ENCODE assay signal across 16 cellular contexts in genomic region chr5:155001523-155001922, GRCh38. TPM values are rescaled to one million over a fixed set of nuclear protein-coding genes. Genes with fewer than 3 reads are reported as not detected.
DNase-seq lines count a peak whose midpoint lies in the region; ATAC-seq, FAIRE-seq and TF ChIP-seq lines count a peak whose summit lies in the region.
"Had no signal": no experiment of that assay in that cellular context is flagged by ENCODE, and none has a peak within 500 bp of the region (broad histone marks: within the 10 kb centered on the region; RNA-seq: fewer than 3 reads in every experiment).

No MANE protein-coding gene starts in this region.

- no peaks in the 10 kb centered on the region for H3K79me2 ChIP-seq in K562 (ENCODE audit: control insufficient read depth, insufficient read depth, low read length)
- H3K79me2 ChIP-seq in GM23338 (replicated peaks; ENCODE audit: insufficient read depth) = no peaks in the 10 kb centered on the region

- BruUV-seq in IMR-90 (replicated peaks; lab: Mats Ljungman, UMichigan) = no TSS peak
- BruUV-seq in K562 (replicated peaks; lab: Mats Ljungman, UMichigan) = no TSS peak

- dilution Hi-C loops in IMR-90 (cut with HindIII; ENCODE audit: low sequenced_read_pairs, unreplicated experiment) = no loop called here

- no peak overlapping the region for H3K56ac ChIP-seq in IMR-90 (ENCODE audit: extremely low read depth, insufficient read depth, low read length)

- ATAC-seq in IMR-90 (ENCODE audit: low read depth) (no peak), K562 (peak; percentile 38), GM23338 (no peak), GM19351 (IDR thresholded peaks at IDR 0.05; ENCODE audit: unreplicated experiment) (no peak)
- ATAC-seq: A549 had no signal

- no peak overlapping the region for H3K14ac ChIP-seq in IMR-90 (replicated peaks; ENCODE audit: low read depth, low read length)

- H3K18ac ChIP-seq in IMR-90 (ENCODE audit: low read depth, low read length) = no peak overlapping the region

- H3K4me2 ChIP-seq in IMR-90 (ENCODE audit: low read depth, low read length) (no peak overlapping the region), K562 (ENCODE audit: insufficient read depth, low read length) (no peak overlapping the region), GM23338 (no peak overlapping the region)
- H3K4me2 ChIP-seq: A549, BLaER1 had no signal

- CTCF ChIA-PET in IMR-90 (lab: Yijun Ruan, JAX) = no interaction called here
- CTCF ChIA-PET in K562 (lab: Yijun Ruan, JAX; ENCODE audit: low intra/inter-chr PET ratio) = no interaction called here

- H3K27ac ChIP-seq in IMR-90 (ENCODE audit: insufficient read depth, low read length) (no peak overlapping the region), K562 (ENCODE audit: extremely low read depth, low read depth, low read length) (no peak overlapping the region), GM23338 (ENCODE audit: low read depth) (no peak overlapping the region)
- H3K27ac ChIP-seq: A549, BLaER1, GM23248 had no signal

- H3K36me3 Mint-ChIP-seq in GM23338 (ENCODE audit: low read depth) = no peaks in the 10 kb centered on the region; the same call in 2 of the 3 replicates
- H3K36me3 Mint-ChIP-seq: CD14-positive monocyte; CD4-positive, alpha-beta memory T cell had no signal

- H3K23ac ChIP-seq in IMR-90 (ENCODE audit: low read depth, low read length) = no peak overlapping the region

- H3K27me3 ChIP-seq in IMR-90 (ENCODE audit: control insufficient read depth, insufficient read depth, low read length) = no peaks in the 10 kb centered on the region
- H3K27me3 ChIP-seq in K562 (ENCODE audit: control insufficient read depth in 2 of 2, insufficient read depth in 2 of 2, low read length in 2 of 2) = peaks cover 7 to 16% of the 10 kb centered on the region in 2 experiments; a peak in 3 of 5 replicates
- no peaks in the 10 kb centered on the region for H3K27me3 ChIP-seq in GM23338 (ENCODE audit: insufficient read depth)
- H3K27me3 ChIP-seq: BLaER1 had no signal

- TF ChIP-seq POLR2A in IMR-90 (IDR thresholded peaks at IDR 0.05; ENCODE audit: low read depth, low read length) (no peak), K562 (conservative IDR thresholded peaks at IDR 0.05) (no peak)

- peak; percentile 15 for DNase-seq in Daoy (ENCODE audit: low read depth)
- no peak for DNase-seq in IMR-90
- DNase-seq in K562 (ENCODE audit: extremely low read depth in 1 of 4, low spot score in 3 of 4) = no peak
- DNase-seq in HCEC 1CT = no peak
- DNase-seq in GM23338 (ENCODE audit: low spot score) = no peak
- DNase-seq: AML-193; CD4-positive, alpha-beta memory T cell; DMS153; DMS79; GF-D8; GM23248 had no signal

- H2AK5ac ChIP-seq in IMR-90 (ENCODE audit: low read depth, low read length) = no peak overlapping the region

- H3K79me1 ChIP-seq in IMR-90 (ENCODE audit: low read depth in 1 of 2, low read length in 2 of 2) = no peaks in the 10 kb centered on the region

- H3K9me3 ChIP-seq in IMR-90 (ENCODE audit: control insufficient read depth, insufficient read depth, low read length) = no peaks in the 10 kb centered on the region
- no peaks in the 10 kb centered on the region for H3K9me3 ChIP-seq in K562 (replicated peaks; ENCODE audit: control insufficient read depth, insufficient read depth, low read depth, low read length)
- H3K9me3 ChIP-seq: A549 had no signal

- in situ Hi-C loops in IMR-90 (cut with MboI; ENCODE audit: low sequenced_read_pairs) (no loop called here), K562 (cut with MboI) (no loop called here)

- TF ChIP-seq CTCF in IMR-90 (conservative IDR thresholded peaks at IDR 0.05; ENCODE audit: low read depth, low read length) = no peak
- no peak for TF ChIP-seq CTCF in K562 (IDR thresholded peaks at IDR 0.05 in 2 of 3, conservative IDR thresholded peaks at IDR 0.05 in 1 of 3; ENCODE audit: insufficient read depth in 2 of 3, low read depth in 1 of 3, low read length in 3 of 3)
- TF ChIP-seq CTCF in GM23338 (conservative IDR thresholded peaks at IDR 0.05; ENCODE audit: low read depth in 2 of 2) = no peak

- TF ChIP-seq RAD21 in IMR-90 (IDR thresholded peaks at IDR 0.05; ENCODE audit: low read length) (no peak), K562 (CRISPR knock-in tag; conservative IDR thresholded peaks at IDR 0.05 in 1 of 2, IDR thresholded peaks at IDR 0.05 in 1 of 2) (no peak)

- H3K36me3 ChIP-seq in IMR-90 (ENCODE audit: control insufficient read depth, insufficient read depth, low read length) (no peaks in the 10 kb centered on the region), K562 (ENCODE audit: control insufficient read depth, insufficient read depth, low read length) (no peaks in the 10 kb centered on the region; the same call in 2 of the 3 replicates), GM23338 (ENCODE audit: insufficient read depth) (no peaks in the 10 kb centered on the region)
- H3K36me3 ChIP-seq: BLaER1 had no signal

- H3F3A ChIP-seq in GM23338 (replicated peaks; ENCODE audit: low read depth) = no peaks in the 10 kb centered on the region

- peak overlapping the region; percentile 23 for H2AFZ ChIP-seq in IMR-90 (replicated peaks; ENCODE audit: low read length, poor library complexity)
- no peak overlapping the region for H2AFZ ChIP-seq in K562 (ENCODE audit: low read depth, low read length)
- H2AFZ ChIP-seq in GM23338 = no peak overlapping the region; the same call in 1 of the 2 replicates
- H2AFZ ChIP-seq: GM23248 had no signal

- H4K20me1 ChIP-seq in IMR-90 (ENCODE audit: insufficient read depth, low read length) (no peaks in the 10 kb centered on the region), K562 (replicated peaks; ENCODE audit: control insufficient read depth, insufficient read depth, low read length) (no peaks in the 10 kb centered on the region), GM23338 (replicated peaks; ENCODE audit: insufficient read depth) (no peaks in the 10 kb centered on the region)
- H4K20me1 ChIP-seq: BLaER1 had no signal

- H2BK120ac ChIP-seq in IMR-90 (ENCODE audit: low read depth, low read length) = no peak overlapping the region

- no peak overlapping the region for H2AK9ac ChIP-seq in IMR-90 (replicated peaks; ENCODE audit: low read depth, low read length, poor library complexity)

- POLR2A ChIA-PET in IMR-90 (lab: Charles Lee; ENCODE audit: unreplicated experiment) (no interaction called here), K562 (lab: Yijun Ruan, JAX) (interaction anchor here (0.7 kb wide), 1 partner anchor 152 kb away, joined by 3 read pairs; no protein-coding TSS in a partner anchor)

- no peak overlapping the region for H2BK15ac ChIP-seq in IMR-90 (ENCODE audit: low read depth, low read length)

- H3K4ac ChIP-seq in IMR-90 (ENCODE audit: low read depth, low read length) = no peak overlapping the region

- H3K9ac ChIP-seq in IMR-90 (ENCODE audit: low read depth, low read length) (no peak overlapping the region), K562 (ENCODE audit: insufficient read depth in 1 of 2, low read depth in 2 of 2, low read length in 2 of 2) (no peak overlapping the region)
- H3K9ac ChIP-seq: BLaER1, GM23248 had no signal

- no peak for TF ChIP-seq EP300 in K562 (IDR thresholded peaks at IDR 0.05; ENCODE audit: low read length)

- no peak for FAIRE-seq in K562 (lab: Jason Lieb, UNC)
- FAIRE-seq: A549, H54 had no signal

- H3K27me3 Mint-ChIP-seq in GM23338 (ENCODE audit: insufficient read depth, low read depth, poor library complexity) = peaks cover 7% of the 10 kb centered on the region

- no peak overlapping the region for H4K91ac ChIP-seq in IMR-90 (ENCODE audit: insufficient read depth, low read depth, low read length)

- H3K9me1 ChIP-seq in IMR-90 (ENCODE audit: insufficient read depth, low read length) = no peaks in the 10 kb centered on the region
- H3K9me1 ChIP-seq in K562 (ENCODE audit: control insufficient read depth, insufficient read depth, low read length) = no peaks in the 10 kb centered on the region

- H3K4me1 ChIP-seq in IMR-90 (ENCODE audit: control insufficient read depth, insufficient read depth, low read length) (no peaks in the 10 kb centered on the region), K562 (replicated peaks in 1 of 2; ENCODE audit: control insufficient read depth in 2 of 2, insufficient read depth in 2 of 2, low read length in 2 of 2) (no peaks in the 10 kb centered on the region; a peak in 1 of 5 replicates), GM23338 (ENCODE audit: insufficient read depth) (no peaks in the 10 kb centered on the region)
- H3K4me1 ChIP-seq: A549, BLaER1 had no signal

- intact Hi-C loops in IMR-90 (cut with micrococcal nuclease) (no loop called here), K562 (cut with micrococcal nuclease) (no loop called here)

- H3K4me1 Mint-ChIP-seq in GM23338 = no peaks in the 10 kb centered on the region
- H3K4me1 Mint-ChIP-seq: CD14-positive monocyte; CD4-positive, alpha-beta memory T cell had no signal

- H2BK20ac ChIP-seq in IMR-90 (ENCODE audit: low read depth, low read length) = no peak overlapping the region

- H3K9me2 ChIP-seq in GM23338 (ENCODE audit: insufficient read depth) = no peaks in the 10 kb centered on the region

- H3K27ac Mint-ChIP-seq in GM23338 = no peak overlapping the region
- H3K27ac Mint-ChIP-seq: CD14-positive monocyte; CD4-positive, alpha-beta memory T cell had no signal

- no peak overlapping the region for H2BK5ac ChIP-seq in IMR-90 (ENCODE audit: low read depth, low read length, poor library complexity, severe bottlenecking)

- no peak overlapping the region for H3K4me3 Mint-ChIP-seq in GM23338
- H3K4me3 Mint-ChIP-seq: CD14-positive monocyte; CD4-positive, alpha-beta memory T cell had no signal

- no peak overlapping the region for H4K5ac ChIP-seq in IMR-90 (ENCODE audit: low read depth, low read length)

- H3K9me3 Mint-ChIP-seq in GM23338 = peaks cover 14% of the 10 kb centered on the region

- H3K4me3 ChIP-seq in IMR-90 (ENCODE audit: insufficient read depth, low read depth, low read length) = no peak overlapping the region
- H3K4me3 ChIP-seq in K562 = no peak overlapping the region
- no peak overlapping the region for H3K4me3 ChIP-seq in GM23338
- H3K4me3 ChIP-seq: A549, BLaER1, GM23248 had no signal

- WGBS in IMR-90 (ENCODE audit: extremely low coverage in 2 of 2, insufficient read length in 1 of 2), 2 experiments = no CpG with 5 or more reads among the region's 4 CpGs
- 2% methylated on average over 4 of the region's 4 CpGs for WGBS in K562 (ENCODE audit: insufficient coverage, low coverage, missing lambda C conversion rate)

- H4K8ac ChIP-seq in IMR-90 (ENCODE audit: low read depth in 2 of 2, low read length in 2 of 2) = no peak overlapping the region

RNA-seq across cellular contexts. Expression of gene KIF4B, which starts 12.0 kb away (rescaled TPM):
- total RNA-seq in Daoy (2014; rRNA removed; shearing (Covaris generic)) = 0.17 TPM in 1 of 2 replicates, not detected in the other
- total RNA-seq in IMR-90 (2012; rRNA removed) = under 0.01 TPM in 2 replicates
- 0.03 TPM in 2 replicates for polyA plus RNA-seq in IMR-90 (2012; rRNA removed)
- not detected in 2 replicates for polyA plus RNA-seq in IMR-90 (2012; cell fraction: cytosol; rRNA removed)
- 0.01 TPM in 1 of 2 replicates, not detected in the other for polyA plus RNA-seq in IMR-90 (2012; cell fraction: nucleus; rRNA removed; ENCODE audit: low replicate concordance)
- total RNA-seq in K562 (2011; cell fraction: chromatin; rRNA removed; ENCODE audit: low replicate concordance) = 0.09 and 0.46 TPM in 2 replicates
- total RNA-seq in K562 (2011; cell fraction: nucleolus; rRNA removed) = 0.13 TPM in 1 of 2 replicates, not detected in the other
- 0.07 TPM in 1 of 2 replicates, not detected in the other for total RNA-seq in K562 (2011; cell fraction: nucleoplasm; rRNA removed)
- total RNA-seq in K562 (2014; rRNA removed) = 0.04 and 0.05 TPM in 2 replicates
- total RNA-seq in K562 (2014; rRNA removed; fragmentation: Illumina TruSeq; extraction: Trizol) = 0.06 and 0.07 TPM in 2 replicates
- total RNA-seq in K562 (2015; rRNA removed; fragmentation: Illumina TruSeq; extraction: Trizol) = 0.07 and 0.08 TPM in 2 replicates
- total RNA-seq in K562 (2021) = 0.07 TPM in 1 of 2 replicates, not detected in the other
- 0.06 and 0.07 TPM in 2 replicates for polyA plus RNA-seq in K562 (2011; rRNA removed)
- not detected in 2 replicates for polyA plus RNA-seq in K562 (2011; cell fraction: cytosol; rRNA removed)
- 0.04 TPM in 1 of 2 replicates, not detected in the other for polyA plus RNA-seq in K562 (2011; cell fraction: nucleus; rRNA removed)
- polyA plus RNA-seq in K562 (2012) = 0.04 and 0.05 TPM in 2 replicates
- polyA plus RNA-seq in K562 (2014; fragmentation: Illumina TruSeq; extraction: Trizol) = 0.03 and 0.09 TPM in 2 replicates
- under 1 TPM in 1 of 2 experiments, not detected in 1; 0.01 TPM for polyA plus RNA-seq in K562 (2014; fragmentation: Nextera tagmentation; extraction: Ambion mirVana)
- polyA plus RNA-seq in K562 (2014; rRNA removed) = not detected in 2 replicates
- polyA minus RNA-seq in K562 (2011; rRNA and poly(A)+ RNA removed) = 0.11 and 0.15 TPM in 2 replicates
- not detected in 2 replicates for polyA minus RNA-seq in K562 (2011; cell fraction: cytosol; rRNA and poly(A)+ RNA removed)
- 0.13 TPM in 1 of 2 replicates, not detected in the other for polyA minus RNA-seq in K562 (2011; cell fraction: nucleus; rRNA and poly(A)+ RNA removed)
- total RNA-seq in GM23338 (2014; rRNA removed; shearing (Covaris generic)) = 0.04 TPM in 1 of 2 replicates, not detected in the other
- 0.07 TPM in 1 of 2 replicates, not detected in the other for polyA plus RNA-seq in GM23338 (2016; fragmentation: Nextera tagmentation; extraction: Ambion mirVana)
- total RNA-seq: CD4-positive, alpha-beta memory T cell; GM23248 had no signal
- polyA plus RNA-seq: CD14-positive monocyte; CD4-positive, alpha-beta memory T cell; GM23248 had no signal
